Comparison of ENCODE assay signal across 1 cellular context in the genomic region with DNA sequence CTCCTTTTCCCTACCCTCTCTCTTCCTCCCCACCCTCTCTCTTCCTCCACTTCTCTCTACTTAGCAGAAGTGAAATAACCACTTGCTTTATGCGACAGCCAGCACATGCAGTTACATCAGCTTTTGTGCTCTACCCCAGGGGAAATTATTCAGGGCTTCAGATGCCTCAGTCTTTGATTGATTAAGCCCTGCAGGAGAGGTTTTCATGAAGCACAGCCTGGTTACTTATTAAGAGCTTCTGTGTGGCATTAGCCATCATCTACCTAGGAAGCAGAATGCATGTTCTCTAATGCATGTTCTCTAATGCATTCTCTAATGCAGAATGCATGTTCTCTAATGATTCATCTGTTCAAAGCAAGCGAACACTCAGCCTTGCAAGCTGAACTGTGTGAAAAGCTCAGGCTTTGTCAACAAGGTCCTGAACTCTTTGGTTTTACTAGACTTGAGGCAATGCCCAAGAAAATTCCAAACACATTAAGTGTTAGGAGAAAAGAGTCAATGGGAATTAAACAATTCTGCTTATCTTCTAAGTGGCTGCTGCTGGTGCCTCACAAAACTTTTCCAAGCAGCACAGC.
TF ChIP-seq lines count a peak whose summit lies in the region.

No MANE protein-coding gene starts in this region.

TF ChIP-seq in K562, 482 proteins besides CTCF, POLR2A, EP300 and RAD21:
- TF ChIP-seq, protein P1, sequence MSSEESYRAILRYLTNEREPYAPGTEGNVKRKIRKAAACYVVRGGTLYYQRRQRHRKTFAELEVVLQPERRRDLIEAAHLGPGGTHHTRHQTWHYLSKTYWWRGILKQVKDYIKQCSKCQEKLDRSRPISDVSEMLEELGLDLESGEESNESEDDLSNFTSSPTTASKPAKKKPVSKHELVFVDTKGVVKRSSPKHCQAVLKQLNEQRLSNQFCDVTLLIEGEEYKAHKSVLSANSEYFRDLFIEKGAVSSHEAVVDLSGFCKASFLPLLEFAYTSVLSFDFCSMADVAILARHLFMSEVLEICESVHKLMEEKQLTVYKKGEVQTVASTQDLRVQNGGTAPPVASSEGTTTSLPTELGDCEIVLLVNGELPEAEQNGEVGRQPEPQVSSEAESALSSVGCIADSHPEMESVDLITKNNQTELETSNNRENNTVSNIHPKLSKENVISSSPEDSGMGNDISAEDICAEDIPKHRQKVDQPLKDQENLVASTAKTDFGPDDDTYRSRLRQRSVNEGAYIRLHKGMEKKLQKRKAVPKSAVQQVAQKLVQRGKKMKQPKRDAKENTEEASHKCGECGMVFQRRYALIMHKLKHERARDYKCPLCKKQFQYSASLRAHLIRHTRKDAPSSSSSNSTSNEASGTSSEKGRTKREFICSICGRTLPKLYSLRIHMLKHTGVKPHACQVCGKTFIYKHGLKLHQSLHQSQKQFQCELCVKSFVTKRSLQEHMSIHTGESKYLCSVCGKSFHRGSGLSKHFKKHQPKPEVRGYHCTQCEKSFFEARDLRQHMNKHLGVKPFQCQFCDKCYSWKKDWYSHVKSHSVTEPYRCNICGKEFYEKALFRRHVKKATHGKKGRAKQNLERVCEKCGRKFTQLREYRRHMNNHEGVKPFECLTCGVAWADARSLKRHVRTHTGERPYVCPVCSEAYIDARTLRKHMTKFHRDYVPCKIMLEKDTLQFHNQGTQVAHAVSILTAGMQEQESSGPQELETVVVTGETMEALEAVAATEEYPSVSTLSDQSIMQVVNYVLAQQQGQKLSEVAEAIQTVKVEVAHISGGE (CRISPR knock-in tag; IDR thresholded peaks at IDR 0.05), result no peak
- TF ChIP-seq, protein P2, sequence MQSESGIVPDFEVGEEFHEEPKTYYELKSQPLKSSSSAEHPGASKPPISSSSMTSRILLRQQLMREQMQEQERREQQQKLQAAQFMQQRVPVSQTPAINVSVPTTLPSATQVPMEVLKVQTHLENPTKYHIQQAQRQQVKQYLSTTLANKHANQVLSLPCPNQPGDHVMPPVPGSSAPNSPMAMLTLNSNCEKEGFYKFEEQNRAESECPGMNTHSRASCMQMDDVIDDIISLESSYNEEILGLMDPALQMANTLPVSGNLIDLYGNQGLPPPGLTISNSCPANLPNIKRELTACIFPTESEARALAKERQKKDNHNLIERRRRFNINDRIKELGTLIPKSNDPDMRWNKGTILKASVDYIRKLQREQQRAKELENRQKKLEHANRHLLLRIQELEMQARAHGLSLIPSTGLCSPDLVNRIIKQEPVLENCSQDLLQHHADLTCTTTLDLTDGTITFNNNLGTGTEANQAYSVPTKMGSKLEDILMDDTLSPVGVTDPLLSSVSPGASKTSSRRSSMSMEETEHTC (IDR thresholded peaks at IDR 0.05), result no peak
- TF ChIP-seq ZNF668 (CRISPR knock-in tag; IDR thresholded peaks at IDR 0.05) (no peak), BCL6 (CRISPR knock-in tag; IDR thresholded peaks at IDR 0.05) (no peak), ZBTB8A (IDR thresholded peaks at IDR 0.05; ENCODE audit: partially characterized antibody) (no peak), ZNF324 (CRISPR knock-in tag; IDR thresholded peaks at IDR 0.05) (no peak), PCBP2 (IDR thresholded peaks at IDR 0.05; ENCODE audit: low read depth, low read length, poor library complexity, severe bottlenecking) (no peak), ZNF384 (IDR thresholded peaks at IDR 0.05; ENCODE audit: low read depth, low read length) (no peak), ZNF184 (CRISPR knock-in tag; IDR thresholded peaks at IDR 0.05) (no peak), SIX5 (IDR thresholded peaks at IDR 0.05; ENCODE audit: borderline replicate concordance in 1 of 2, insufficient read depth in 1 of 2, low read depth in 1 of 2, low read length in 2 of 2) (no peak), BRD4 (IDR thresholded peaks at IDR 0.05) (no peak), GABPB2 (CRISPR knock-in tag; conservative IDR thresholded peaks at IDR 0.05) (no peak)
- TF ChIP-seq, protein P3, sequence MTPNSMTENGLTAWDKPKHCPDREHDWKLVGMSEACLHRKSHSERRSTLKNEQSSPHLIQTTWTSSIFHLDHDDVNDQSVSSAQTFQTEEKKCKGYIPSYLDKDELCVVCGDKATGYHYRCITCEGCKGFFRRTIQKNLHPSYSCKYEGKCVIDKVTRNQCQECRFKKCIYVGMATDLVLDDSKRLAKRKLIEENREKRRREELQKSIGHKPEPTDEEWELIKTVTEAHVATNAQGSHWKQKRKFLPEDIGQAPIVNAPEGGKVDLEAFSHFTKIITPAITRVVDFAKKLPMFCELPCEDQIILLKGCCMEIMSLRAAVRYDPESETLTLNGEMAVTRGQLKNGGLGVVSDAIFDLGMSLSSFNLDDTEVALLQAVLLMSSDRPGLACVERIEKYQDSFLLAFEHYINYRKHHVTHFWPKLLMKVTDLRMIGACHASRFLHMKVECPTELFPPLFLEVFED (CRISPR knock-in tag; conservative IDR thresholded peaks at IDR 0.05), result no peak
